In genomic region chr2:219250044-219250781, GRCh38 we compare ENCODE assay signal across 9 cellular contexts. TPM values are rescaled to one million over a fixed set of nuclear protein-coding genes. Genes with fewer than 3 reads are reported as not detected.
A peak's percentile ranks its signal among the peaks of the same experiment; 100 is the strongest.
DNase-seq lines count a peak whose midpoint lies in the region; ATAC-seq and TF ChIP-seq lines count a peak whose summit lies in the region.
"Had no signal": no experiment of that assay in that cellular context is flagged by ENCODE, and none has a peak within 500 bp of the region (broad histone marks: within the 10 kb centered on the region; RNA-seq: fewer than 3 reads in every experiment).

No MANE protein-coding gene starts in this region.

- intact Hi-C loops in activated naive CD4-positive, alpha-beta T cell treated with anti-CD3 and anti-CD28 coated beads for 36 hours (cut with micrococcal nuclease): loop anchor here (5.0 to 10.0 kb wide), 3 partner anchors 368 to 965 kb away; partner anchors contain the start of genes CTDSP1 and WNT10A
- intact Hi-C loops in lower lobe of right lung (cut with DNase I) (no loop called here), transverse colon (cut with DNase I; ENCODE audit: low total_unique reads) (no loop called here)

- H3K4me3 ChIP-seq in lower lobe of right lung: peak overlapping the region; percentile 41
- peak overlapping the region in 2 of 4 donors; percentile 2 to 31 for H3K4me3 ChIP-seq in transverse colon

- DNase-seq in activated naive CD4-positive, alpha-beta T cell treated with anti-CD3 and anti-CD28 coated beads for 36 hours: no peak
- DNase-seq in activated naive CD4-positive, alpha-beta T cell treated with anti-CD3 and anti-CD28 coated beads, Interleukin-2, amount 50 U/mL, for 16 hours: no peak
- DNase-seq in lower lobe of right lung (no peak), transverse colon (no peak), NCI-H2107 treated with DMSO at 0.1 percent for 48 hours (lab: John Stamatoyannopoulos, UW; ENCODE audit: unreplicated experiment) (no peak)
- DNase-seq: NCI-H146 had no signal

- TF ChIP-seq EP300 in transverse colon (IDR thresholded peaks at IDR 0.05; ENCODE audit: low read depth): no peak

- H3K36me3 ChIP-seq in lower lobe of right lung (peaks cover 28% of the 10 kb centered on the region), transverse colon (no peaks in the 10 kb centered on the region)

- ATAC-seq in lower lobe of right lung (no peak), GM18498 (IDR thresholded peaks at IDR 0.05; ENCODE audit: unreplicated experiment) (no peak), GM18502 (IDR thresholded peaks at IDR 0.05; ENCODE audit: poor library complexity, unreplicated experiment) (no peak)

- no peak for TF ChIP-seq POLR2A in transverse colon (IDR thresholded peaks at IDR 0.05)

- no peaks in the 10 kb centered on the region for H3K9me3 Mint-ChIP-seq in activated naive CD4-positive, alpha-beta T cell treated with anti-CD3 and anti-CD28 coated beads for 36 hours
- H3K9me3 Mint-ChIP-seq in activated naive CD8-positive, alpha-beta T cell (ENCODE audit: low read depth): no peaks in the 10 kb centered on the region

- CTCF ChIA-PET in activated naive CD4-positive, alpha-beta T cell treated with anti-CD3 and anti-CD28 coated beads for 36 hours (lab: Charles Lee): interaction anchor here (0.8 to 3.4 kb wide), 7 partner anchors 27 to 91 kb away, joined by 3 to 25 read pairs (median 6); partner anchors contain the start of genes CNPPD1 and DNAJB2

- TF ChIP-seq CTCF in lower lobe of right lung (IDR thresholded peaks at IDR 0.05) (no peak), transverse colon (IDR thresholded peaks at IDR 0.05) (no peak)

- H3K27ac Mint-ChIP-seq in activated naive CD4-positive, alpha-beta T cell treated with anti-CD3 and anti-CD28 coated beads for 36 hours: peak overlapping the region; percentile 99
- H3K27ac Mint-ChIP-seq in activated naive CD8-positive, alpha-beta T cell: peak overlapping the region; percentile 91

- H3K9me3 ChIP-seq in lower lobe of right lung: no peaks in the 10 kb centered on the region
- no peaks in the 10 kb centered on the region for H3K9me3 ChIP-seq in transverse colon

- 67% methylated on average over 22 of the region's 22 CpGs; no CpG with 5 or more reads in 1 of the 2 donors for WGBS in transverse colon (ENCODE audit: low coverage in 1 of 2), 2 donors

- peaks cover 71% of the 10 kb centered on the region for H3K4me1 Mint-ChIP-seq in activated naive CD4-positive, alpha-beta T cell treated with anti-CD3 and anti-CD28 coated beads for 36 hours (ENCODE audit: low read depth)
- H3K4me1 Mint-ChIP-seq in activated naive CD8-positive, alpha-beta T cell (ENCODE audit: low read depth): peaks cover 74% of the 10 kb centered on the region

- H3K4me1 ChIP-seq in lower lobe of right lung (peaks cover 76% of the 10 kb centered on the region), transverse colon (peaks cover 42 to 83% (median 77%) of the 10 kb centered on the region in 4 donors)

- no peaks in the 10 kb centered on the region for H3K27me3 Mint-ChIP-seq in activated naive CD4-positive, alpha-beta T cell treated with anti-CD3 and anti-CD28 coated beads for 36 hours (ENCODE audit: low read depth)
- no peaks in the 10 kb centered on the region for H3K27me3 Mint-ChIP-seq in activated naive CD8-positive, alpha-beta T cell

- H3K4me3 Mint-ChIP-seq in activated naive CD4-positive, alpha-beta T cell treated with anti-CD3 and anti-CD28 coated beads for 36 hours: peak overlapping the region; percentile 39
- peak overlapping the region; percentile 97 for H3K4me3 Mint-ChIP-seq in activated naive CD8-positive, alpha-beta T cell

- H3K27ac ChIP-seq in lower lobe of right lung (peak overlapping the region; percentile 91), transverse colon (peak overlapping the region; percentile 94 to 97 (median 94))

- peaks cover 45% of the 10 kb centered on the region for H3K36me3 Mint-ChIP-seq in activated naive CD4-positive, alpha-beta T cell treated with anti-CD3 and anti-CD28 coated beads for 36 hours (ENCODE audit: low read depth)
- peaks cover 3% of the 10 kb centered on the region for H3K36me3 Mint-ChIP-seq in activated naive CD8-positive, alpha-beta T cell

- H3K27me3 ChIP-seq in lower lobe of right lung (ENCODE audit: low read depth): no peaks in the 10 kb centered on the region
- no peaks in the 10 kb centered on the region for H3K27me3 ChIP-seq in transverse colon

- in situ Hi-C loops in transverse colon (cut with MboI; ENCODE audit: low pct_ligation_motif_present in 1 of 4, low pct_unique_long_range_greater_than_20kb in 1 of 4, low sequenced_read_pairs in 3 of 4): no loop called here

RNA-seq across cellular contexts. Expression of gene TUBA4B, which starts 2.8 kb away (rescaled TPM):
- not detected for total RNA-seq in activated naive CD4-positive, alpha-beta T cell treated with anti-CD3 and anti-CD28 coated beads for 36 hours
- total RNA-seq in lower lobe of right lung: 3.5 TPM
- not detected for total RNA-seq in transverse colon

RNA-seq across cellular contexts. Expression of gene TUBA4A, which starts 3.5 kb away (rescaled TPM):
- 100 to 1,000 TPM; 112 to 116 TPM for total RNA-seq in activated naive CD4-positive, alpha-beta T cell treated with anti-CD3 and anti-CD28 coated beads for 36 hours
- 35.0 TPM for total RNA-seq in lower lobe of right lung
- total RNA-seq in transverse colon: 100 to 1,000 TPM in 1 of 4 donors, 10 to 100 TPM in 3; 39.2 to 101 (median 70.8) TPM

RNA-seq across cellular contexts. Expression of gene STK16, which starts 4.9 kb away (rescaled TPM):
- total RNA-seq in activated naive CD4-positive, alpha-beta T cell treated with anti-CD3 and anti-CD28 coated beads for 36 hours: 10 to 100 TPM; 33.7 to 35.5 TPM
- total RNA-seq in lower lobe of right lung (26.7 TPM), transverse colon (10 to 100 TPM; 18.7 to 44.8 (median 28.2) TPM)

RNA-seq across cellular contexts. Expression of gene GLB1L, which starts 5.0 kb away (rescaled TPM):
- 1 to 10 TPM; 2.1 TPM for total RNA-seq in activated naive CD4-positive, alpha-beta T cell treated with anti-CD3 and anti-CD28 coated beads for 36 hours
- total RNA-seq in lower lobe of right lung: 12.6 TPM
- 1 to 10 TPM in 3 of 4 donors, under 1 TPM in 1; 0.40 to 9.1 (median 3.8) TPM for total RNA-seq in transverse colon

RNA-seq across cellular contexts. Expression of gene ANKZF1, which starts 20.6 kb away (rescaled TPM):
- total RNA-seq in activated naive CD4-positive, alpha-beta T cell treated with anti-CD3 and anti-CD28 coated beads for 36 hours: 10 to 100 TPM; 87.7 to 88.5 TPM
- 46.1 TPM for total RNA-seq in lower lobe of right lung
- total RNA-seq in transverse colon: 100 to 1,000 TPM in 2 of 4 donors, 10 to 100 TPM in 2; 64.3 to 318 (median 114) TPM
